ENCODE assay signal across 13 cellular contexts in genomic region chr1:65528104-65528503, GRCh38.
DNase-seq lines count a peak whose midpoint lies in the region; ATAC-seq, FAIRE-seq and TF ChIP-seq lines count a peak whose summit lies in the region.
"Had no signal": no experiment of that assay in that cellular context is flagged by ENCODE, and none has a peak within 500 bp of the region (broad histone marks: within the 10 kb centered on the region; RNA-seq: fewer than 3 reads in every experiment).

No MANE protein-coding gene starts in this region.

- intact Hi-C loops in left lung (cut with DNase I): no loop called here

- peaks cover 6% of the 10 kb centered on the region for H3K27me3 ChIP-seq in adipocyte (replicated peaks; ENCODE audit: control insufficient read depth, insufficient read depth, low read length)
- H3K27me3 ChIP-seq in left lung: peaks cover 38 to 52% of the 10 kb centered on the region in 2 donors
- H3K27me3 ChIP-seq in upper lobe of left lung: peaks cover 0 to 12% (median 9%) of the 10 kb centered on the region in 4 donors

- no peak for FAIRE-seq in GM12892 (lab: Jason Lieb, UNC)

- WGBS in upper lobe of left lung, 2 donors: 47 to 53% methylated on average over 1 of the region's 1 CpG

- H3K27ac ChIP-seq in left lung: no peak overlapping the region
- peak overlapping the region in 1 of 4 donors; percentile 86 for H3K27ac ChIP-seq in upper lobe of left lung
- H3K27ac ChIP-seq: tibial artery had no signal

- TF ChIP-seq POLR2A in upper lobe of left lung (IDR thresholded peaks at IDR 0.05) (no peak), GM12892 (IDR thresholded peaks at IDR 0.05; ENCODE audit: low read depth, low read length) (no peak)

- TF ChIP-seq CTCF in left lung (IDR thresholded peaks at IDR 0.05) (peak; percentile 22 to 26), upper lobe of left lung (IDR thresholded peaks at IDR 0.05) (peak in 1 of 6 experiments; percentile 22)

- H3K9me3 ChIP-seq in adipocyte (ENCODE audit: control insufficient read depth, low read length) (peaks cover under 1% of the 10 kb centered on the region), left lung (peaks cover 0 to 6% of the 10 kb centered on the region in 2 donors), upper lobe of left lung (no peaks in the 10 kb centered on the region)
- H3K9me3 ChIP-seq: tibial artery had no signal

- H3K4me1 ChIP-seq in adipocyte (ENCODE audit: control insufficient read depth, insufficient read depth, low read length) (peaks cover 23% of the 10 kb centered on the region), left lung (peaks cover 0 to 10% of the 10 kb centered on the region in 2 donors), upper lobe of left lung (peaks cover 4 to 13% (median 8%) of the 10 kb centered on the region in 4 donors)

- DNase-seq in NCI-H82 (lab: John Stamatoyannopoulos, UW) (peak; percentile 5), NCI-H82 treated with DMSO at 0.1 percent for 48 hours (lab: John Stamatoyannopoulos, UW; ENCODE audit: unreplicated experiment) (no peak), adipocyte (ENCODE audit: low read depth) (peak; percentile 43), left lung (no peak), upper lobe of left lung (no peak), GM12892 (ENCODE audit: insufficient read length) (no peak)
- DNase-seq: ACHN; activated CD4-positive, CD25-positive, alpha-beta regulatory T cell treated with anti-CD3 and anti-CD28 coated beads, Interleukin-2, amount 50 U/mL, for 72 hours; activated T-cell treated with anti-CD3 and anti-CD28 coated beads, Interleukin-2, amount 50 U/mL, for 48 hours; NCI-H2029 treated with DMSO at 0.1 percent for 48 hours had no signal

- ATAC-seq in left lung: no peak
- no peak for ATAC-seq in upper lobe of left lung (ENCODE audit: low FRiP score in 2 of 2)
- ATAC-seq in activated CD4-positive, CD25-positive, alpha-beta regulatory T cell treated with anti-CD3 and anti-CD28 coated beads, Interleukin-2, amount 50 U/mL, for 24 hours: no peak
- ATAC-seq in GM18517 (IDR thresholded peaks at IDR 0.05; ENCODE audit: unreplicated experiment): no peak

- H3K9ac ChIP-seq in adipocyte (ENCODE audit: low read length): no peak overlapping the region

- H3K4me3 ChIP-seq in adipocyte (ENCODE audit: low read length) (peak overlapping the region; percentile 73), left lung (no peak overlapping the region), upper lobe of left lung (peak overlapping the region in 3 of 4 donors; percentile 38 to 58 (median 55))

- no peaks in the 10 kb centered on the region for H3K36me3 ChIP-seq in adipocyte (ENCODE audit: control insufficient read depth, insufficient read depth, low read length, severe bottlenecking)
- no peaks in the 10 kb centered on the region for H3K36me3 ChIP-seq in left lung
- peaks cover 0 to 2% (median 0%) of the 10 kb centered on the region in 4 donors for H3K36me3 ChIP-seq in upper lobe of left lung
- H3K36me3 ChIP-seq: tibial artery had no signal

- no peak for TF ChIP-seq EP300 in upper lobe of left lung (IDR thresholded peaks at IDR 0.05)

Comparison
In these comparisons a context has a peak if more than half of its experiments do, and no peak if none do; other contexts are left out.
1. DNase-seq: peak in NCI-H82 (single experiment) and adipocyte (single experiment); none in NCI-H82 treated with DMSO at 0.1 percent for 48 hours (single experiment), left lung (0 of 2), upper lobe of left lung (0 of 2) and GM12892 (single experiment).
2. H3K4me3 ChIP-seq: peak in adipocyte (single experiment) and upper lobe of left lung (3 of 4); none in left lung (0 of 2).